1 cellular context compared by ENCODE assay signal in genomic region chr2:200812122-200813022, GRCh38.
TF ChIP-seq lines count a peak whose summit lies in the region.

No MANE protein-coding gene starts in this region.

TF ChIP-seq in HepG2, 621 proteins besides CTCF, POLR2A, EP300 and RAD21 (continued from another document and continues in another):
- TF ChIP-seq, protein P1, sequence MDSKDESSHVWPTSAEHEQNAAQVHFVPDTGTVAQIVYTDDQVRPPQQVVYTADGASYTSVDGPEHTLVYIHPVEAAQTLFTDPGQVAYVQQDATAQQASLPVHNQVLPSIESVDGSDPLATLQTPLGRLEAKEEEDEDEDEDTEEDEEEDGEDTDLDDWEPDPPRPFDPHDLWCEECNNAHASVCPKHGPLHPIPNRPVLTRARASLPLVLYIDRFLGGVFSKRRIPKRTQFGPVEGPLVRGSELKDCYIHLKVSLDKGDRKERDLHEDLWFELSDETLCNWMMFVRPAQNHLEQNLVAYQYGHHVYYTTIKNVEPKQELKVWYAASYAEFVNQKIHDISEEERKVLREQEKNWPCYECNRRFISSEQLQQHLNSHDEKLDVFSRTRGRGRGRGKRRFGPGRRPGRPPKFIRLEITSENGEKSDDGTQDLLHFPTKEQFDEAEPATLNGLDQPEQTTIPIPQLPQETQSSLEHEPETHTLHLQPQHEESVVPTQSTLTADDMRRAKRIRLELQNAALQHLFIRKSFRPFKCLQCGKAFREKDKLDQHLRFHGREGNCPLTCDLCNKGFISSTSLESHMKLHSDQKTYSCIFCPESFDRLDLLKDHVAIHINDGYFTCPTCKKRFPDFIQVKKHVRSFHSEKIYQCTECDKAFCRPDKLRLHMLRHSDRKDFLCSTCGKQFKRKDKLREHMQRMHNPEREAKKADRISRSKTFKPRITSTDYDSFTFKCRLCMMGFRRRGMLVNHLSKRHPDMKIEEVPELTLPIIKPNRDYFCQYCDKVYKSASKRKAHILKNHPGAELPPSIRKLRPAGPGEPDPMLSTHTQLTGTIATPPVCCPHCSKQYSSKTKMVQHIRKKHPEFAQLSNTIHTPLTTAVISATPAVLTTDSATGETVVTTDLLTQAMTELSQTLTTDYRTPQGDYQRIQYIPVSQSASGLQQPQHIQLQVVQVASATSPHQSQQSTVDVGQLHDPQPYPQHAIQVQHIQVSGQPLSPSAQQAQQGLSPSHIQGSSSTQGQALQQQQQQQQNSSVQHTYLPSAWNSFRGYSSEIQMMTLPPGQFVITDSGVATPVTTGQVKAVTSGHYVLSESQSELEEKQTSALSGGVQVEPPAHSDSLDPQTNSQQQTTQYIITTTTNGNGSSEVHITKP (CRISPR knock-in tag; IDR thresholded peaks at IDR 0.05; ENCODE audit: low read depth) = no peak; the same call in 1 of the 2 replicates
- TF ChIP-seq FOSL2 (CRISPR knock-in tag; IDR thresholded peaks at IDR 0.05) (peak; percentile 56), ZNF816 (CRISPR knock-in tag; IDR thresholded peaks at IDR 0.05; ENCODE audit: borderline replicate concordance) (no peak), ZNF17 (CRISPR knock-in tag; IDR thresholded peaks at IDR 0.05) (no peak), ZFP36 (IDR thresholded peaks at IDR 0.05; ENCODE audit: borderline replicate concordance, low read depth, low read length, partially characterized antibody) (no peak), ESRRA (CRISPR knock-in tag; IDR thresholded peaks at IDR 0.05; ENCODE audit: low read depth) (0 out of 2 replicates have a peak, but pooled peaks have one; percentile 13), GFI1 (CRISPR knock-in tag; IDR thresholded peaks at IDR 0.05; ENCODE audit: borderline replicate concordance) (peak; percentile 54; the same call in 1 of the 2 replicates), ZNF597 (CRISPR knock-in tag; IDR thresholded peaks at IDR 0.05) (no peak), NCOA5 (CRISPR knock-in tag; IDR thresholded peaks at IDR 0.05) (no peak), ATRX (CRISPR knock-in tag; IDR thresholded peaks at IDR 0.05; ENCODE audit: borderline replicate concordance) (no peak), BRCA1 (CRISPR knock-in tag; IDR thresholded peaks at IDR 0.05) (no peak; the same call in 1 of the 2 replicates), KDM6A (CRISPR knock-in tag; IDR thresholded peaks at IDR 0.05; ENCODE audit: low read depth) (0 out of 2 replicates have a peak, but pooled peaks have one; percentile 13), GTF2F1 (IDR thresholded peaks at IDR 0.05; ENCODE audit: low read length) (no peak), ZNF773 (CRISPR knock-in tag; IDR thresholded peaks at IDR 0.05; ENCODE audit: borderline replicate concordance) (no peak), ZNF556 (CRISPR knock-in tag; IDR thresholded peaks at IDR 0.05; ENCODE audit: borderline replicate concordance) (peak; percentile 77), SPEN (CRISPR knock-in tag; IDR thresholded peaks at IDR 0.05; ENCODE audit: low read depth) (no peak), HNRNPH1 (optimal IDR thresholded peaks at IDR 0.05; ENCODE audit: low read depth, low read length) (no peak), RAD51 (IDR thresholded peaks at IDR 0.05; ENCODE audit: borderline replicate concordance) (no peak), ZNF776 (CRISPR knock-in tag; IDR thresholded peaks at IDR 0.05) (peak; percentile 86; the same call in 1 of the 2 replicates), POLR2AphosphoS5 (IDR thresholded peaks at IDR 0.05; ENCODE audit: low read depth, low read length) (no peak; the same call in 1 of the 2 replicates), POLR2AphosphoS2 (IDR thresholded peaks at IDR 0.05; ENCODE audit: low read depth, low read length) (no peak), ELF4 (CRISPR knock-in tag; IDR thresholded peaks at IDR 0.05; ENCODE audit: borderline replicate concordance) (no peak; the same call in 1 of the 2 replicates), SATB2 (CRISPR knock-in tag; IDR thresholded peaks at IDR 0.05) (no peak), ZMYM3 (CRISPR knock-in tag; IDR thresholded peaks at IDR 0.05) (peak; percentile 76), ZNF501 (CRISPR knock-in tag; IDR thresholded peaks at IDR 0.05) (peak; percentile 77), TIGD3 (CRISPR knock-in tag; IDR thresholded peaks at IDR 0.05; ENCODE audit: borderline replicate concordance) (0 out of 2 replicates have a peak, but pooled peaks have one; percentile 46), MYNN (CRISPR knock-in tag; IDR thresholded peaks at IDR 0.05; ENCODE audit: low read depth) (no peak; the same call in 1 of the 2 replicates), KLF15 (CRISPR knock-in tag; IDR thresholded peaks at IDR 0.05; ENCODE audit: borderline replicate concordance) (0 out of 2 replicates have a peak, but pooled peaks have one; percentile 18), ZNF263 (CRISPR knock-in tag; IDR thresholded peaks at IDR 0.05) (no peak), ZBTB21 (CRISPR knock-in tag; IDR thresholded peaks at IDR 0.05) (no peak), CHD2 (IDR thresholded peaks at IDR 0.05; ENCODE audit: low read depth, low read length) (peak; percentile 30; the same call in 1 of the 2 replicates), KAT7 (CRISPR knock-in tag; IDR thresholded peaks at IDR 0.05; ENCODE audit: borderline replicate concordance) (peak; percentile 91), SETDB1 (CRISPR knock-in tag; IDR thresholded peaks at IDR 0.05; ENCODE audit: borderline replicate concordance) (no peak), KMT2A (CRISPR knock-in tag; IDR thresholded peaks at IDR 0.05) (no peak; the same call in 1 of the 2 replicates), SP1 (IDR thresholded peaks at IDR 0.05) (no peak), SP1 (CRISPR knock-in tag; IDR thresholded peaks at IDR 0.05) (peak; percentile 57), ZNF839 (CRISPR knock-in tag; IDR thresholded peaks at IDR 0.05; ENCODE audit: borderline replicate concordance) (no peak), MTA1 (CRISPR knock-in tag; IDR thresholded peaks at IDR 0.05; ENCODE audit: borderline replicate concordance) (peak; percentile 86), ZNF557 (CRISPR knock-in tag; IDR thresholded peaks at IDR 0.05) (no peak), KDM2A (CRISPR knock-in tag; IDR thresholded peaks at IDR 0.05; ENCODE audit: borderline replicate concordance, low read depth) (peak; percentile 92), NR2F1 (CRISPR knock-in tag; IDR thresholded peaks at IDR 0.05) (no peak), MXD4 (CRISPR knock-in tag; IDR thresholded peaks at IDR 0.05) (peak; percentile 64), CBX2 (IDR thresholded peaks at IDR 0.05; ENCODE audit: low read depth, low read length) (no peak), CBX2 (CRISPR knock-in tag; IDR thresholded peaks at IDR 0.05; ENCODE audit: low read depth) (0 out of 2 replicates have a peak, but pooled peaks have one; percentile 23), ZNF530 (CRISPR knock-in tag; IDR thresholded peaks at IDR 0.05; ENCODE audit: low read depth) (no peak), SYNCRIP (IDR thresholded peaks at IDR 0.05; ENCODE audit: insufficient read depth, low read depth, low read length) (no peak), GPN1 (CRISPR knock-in tag; IDR thresholded peaks at IDR 0.05; ENCODE audit: borderline replicate concordance) (no peak), MAFG (CRISPR knock-in tag; IDR thresholded peaks at IDR 0.05) (no peak), HNF4A (CRISPR knock-in tag; IDR thresholded peaks at IDR 0.05) (peak; percentile 15; the same call in 1 of the 2 replicates), NR2F2 (IDR thresholded peaks at IDR 0.05; ENCODE audit: borderline replicate concordance, low read depth) (no peak)
- TF ChIP-seq, protein P2, sequence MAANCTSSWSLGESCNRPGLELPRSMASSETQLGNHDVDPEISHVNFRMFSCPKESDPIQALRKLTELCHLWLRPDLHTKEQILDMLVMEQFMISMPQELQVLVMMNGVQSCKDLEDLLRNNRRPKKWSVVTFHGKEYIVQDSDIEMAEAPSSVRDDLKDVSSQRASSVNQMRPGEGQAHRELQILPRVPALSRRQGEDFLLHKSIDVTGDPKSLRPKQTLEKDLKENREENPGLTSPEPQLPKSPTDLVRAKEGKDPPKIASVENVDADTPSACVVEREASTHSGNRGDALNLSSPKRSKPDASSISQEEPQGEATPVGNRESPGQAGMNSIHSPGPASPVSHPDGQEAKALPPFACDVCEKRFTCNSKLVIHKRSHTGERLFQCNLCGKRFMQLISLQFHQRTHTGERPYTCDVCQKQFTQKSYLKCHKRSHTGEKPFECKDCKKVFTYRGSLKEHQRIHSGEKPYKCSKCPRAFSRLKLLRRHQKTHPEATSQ (CRISPR knock-in tag; IDR thresholded peaks at IDR 0.05; ENCODE audit: borderline replicate concordance) = no peak; the same call in 1 of the 2 replicates
- TF ChIP-seq, protein P3, sequence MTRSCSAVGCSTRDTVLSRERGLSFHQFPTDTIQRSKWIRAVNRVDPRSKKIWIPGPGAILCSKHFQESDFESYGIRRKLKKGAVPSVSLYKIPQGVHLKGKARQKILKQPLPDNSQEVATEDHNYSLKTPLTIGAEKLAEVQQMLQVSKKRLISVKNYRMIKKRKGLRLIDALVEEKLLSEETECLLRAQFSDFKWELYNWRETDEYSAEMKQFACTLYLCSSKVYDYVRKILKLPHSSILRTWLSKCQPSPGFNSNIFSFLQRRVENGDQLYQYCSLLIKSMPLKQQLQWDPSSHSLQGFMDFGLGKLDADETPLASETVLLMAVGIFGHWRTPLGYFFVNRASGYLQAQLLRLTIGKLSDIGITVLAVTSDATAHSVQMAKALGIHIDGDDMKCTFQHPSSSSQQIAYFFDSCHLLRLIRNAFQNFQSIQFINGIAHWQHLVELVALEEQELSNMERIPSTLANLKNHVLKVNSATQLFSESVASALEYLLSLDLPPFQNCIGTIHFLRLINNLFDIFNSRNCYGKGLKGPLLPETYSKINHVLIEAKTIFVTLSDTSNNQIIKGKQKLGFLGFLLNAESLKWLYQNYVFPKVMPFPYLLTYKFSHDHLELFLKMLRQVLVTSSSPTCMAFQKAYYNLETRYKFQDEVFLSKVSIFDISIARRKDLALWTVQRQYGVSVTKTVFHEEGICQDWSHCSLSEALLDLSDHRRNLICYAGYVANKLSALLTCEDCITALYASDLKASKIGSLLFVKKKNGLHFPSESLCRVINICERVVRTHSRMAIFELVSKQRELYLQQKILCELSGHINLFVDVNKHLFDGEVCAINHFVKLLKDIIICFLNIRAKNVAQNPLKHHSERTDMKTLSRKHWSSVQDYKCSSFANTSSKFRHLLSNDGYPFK (CRISPR knock-in tag; IDR thresholded peaks at IDR 0.05; ENCODE audit: borderline replicate concordance) = no peak
- TF ChIP-seq, protein P4, sequence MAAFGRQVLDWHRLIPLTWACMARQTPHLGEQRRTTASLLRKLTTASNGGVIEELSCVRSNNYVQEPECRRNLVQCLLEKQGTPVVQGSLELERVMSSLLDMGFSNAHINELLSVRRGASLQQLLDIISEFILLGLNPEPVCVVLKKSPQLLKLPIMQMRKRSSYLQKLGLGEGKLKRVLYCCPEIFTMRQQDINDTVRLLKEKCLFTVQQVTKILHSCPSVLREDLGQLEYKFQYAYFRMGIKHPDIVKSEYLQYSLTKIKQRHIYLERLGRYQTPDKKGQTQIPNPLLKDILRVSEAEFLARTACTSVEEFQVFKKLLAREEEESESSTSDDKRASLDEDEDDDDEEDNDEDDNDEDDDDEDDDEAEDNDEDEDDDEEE (CRISPR knock-in tag; IDR thresholded peaks at IDR 0.05) = peak; percentile 60; the same call in 1 of the 2 replicates
- TF ChIP-seq, protein P5, sequence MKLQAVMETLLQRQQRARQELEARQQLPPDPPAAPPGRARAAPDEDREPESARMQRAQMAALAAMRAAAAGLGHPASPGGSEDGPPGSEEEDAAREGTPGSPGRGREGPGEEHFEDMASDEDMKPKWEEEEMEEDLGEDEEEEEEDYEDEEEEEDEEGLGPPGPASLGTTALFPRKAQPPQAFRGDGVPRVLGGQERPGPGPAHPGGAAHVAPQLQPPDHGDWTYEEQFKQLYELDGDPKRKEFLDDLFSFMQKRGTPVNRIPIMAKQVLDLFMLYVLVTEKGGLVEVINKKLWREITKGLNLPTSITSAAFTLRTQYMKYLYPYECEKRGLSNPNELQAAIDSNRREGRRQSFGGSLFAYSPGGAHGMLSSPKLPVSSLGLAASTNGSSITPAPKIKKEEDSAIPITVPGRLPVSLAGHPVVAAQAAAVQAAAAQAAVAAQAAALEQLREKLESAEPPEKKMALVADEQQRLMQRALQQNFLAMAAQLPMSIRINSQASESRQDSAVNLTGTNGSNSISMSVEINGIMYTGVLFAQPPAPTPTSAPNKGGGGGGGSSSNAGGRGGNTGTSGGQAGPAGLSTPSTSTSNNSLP (IDR thresholded peaks at IDR 0.05; ENCODE audit: low read depth, low read length) = no peak
- TF ChIP-seq, protein P6, sequence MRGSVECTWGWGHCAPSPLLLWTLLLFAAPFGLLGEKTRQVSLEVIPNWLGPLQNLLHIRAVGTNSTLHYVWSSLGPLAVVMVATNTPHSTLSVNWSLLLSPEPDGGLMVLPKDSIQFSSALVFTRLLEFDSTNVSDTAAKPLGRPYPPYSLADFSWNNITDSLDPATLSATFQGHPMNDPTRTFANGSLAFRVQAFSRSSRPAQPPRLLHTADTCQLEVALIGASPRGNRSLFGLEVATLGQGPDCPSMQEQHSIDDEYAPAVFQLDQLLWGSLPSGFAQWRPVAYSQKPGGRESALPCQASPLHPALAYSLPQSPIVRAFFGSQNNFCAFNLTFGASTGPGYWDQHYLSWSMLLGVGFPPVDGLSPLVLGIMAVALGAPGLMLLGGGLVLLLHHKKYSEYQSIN (CRISPR knock-in tag; IDR thresholded peaks at IDR 0.05; ENCODE audit: borderline replicate concordance) = no peak
- TF ChIP-seq, protein P7, sequence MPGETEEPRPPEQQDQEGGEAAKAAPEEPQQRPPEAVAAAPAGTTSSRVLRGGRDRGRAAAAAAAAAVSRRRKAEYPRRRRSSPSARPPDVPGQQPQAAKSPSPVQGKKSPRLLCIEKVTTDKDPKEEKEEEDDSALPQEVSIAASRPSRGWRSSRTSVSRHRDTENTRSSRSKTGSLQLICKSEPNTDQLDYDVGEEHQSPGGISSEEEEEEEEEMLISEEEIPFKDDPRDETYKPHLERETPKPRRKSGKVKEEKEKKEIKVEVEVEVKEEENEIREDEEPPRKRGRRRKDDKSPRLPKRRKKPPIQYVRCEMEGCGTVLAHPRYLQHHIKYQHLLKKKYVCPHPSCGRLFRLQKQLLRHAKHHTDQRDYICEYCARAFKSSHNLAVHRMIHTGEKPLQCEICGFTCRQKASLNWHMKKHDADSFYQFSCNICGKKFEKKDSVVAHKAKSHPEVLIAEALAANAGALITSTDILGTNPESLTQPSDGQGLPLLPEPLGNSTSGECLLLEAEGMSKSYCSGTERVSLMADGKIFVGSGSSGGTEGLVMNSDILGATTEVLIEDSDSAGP (CRISPR knock-in tag; IDR thresholded peaks at IDR 0.05; ENCODE audit: borderline replicate concordance) = peak; percentile 80
